In genomic region chr6:30722280-30723112, GRCh38 we compare ENCODE assay signal across 8 cellular contexts. TPM values are rescaled to one million over a fixed set of nuclear protein-coding genes. Genes with fewer than 3 reads are reported as not detected.
DNase-seq lines count a peak whose midpoint lies in the region; ATAC-seq, FAIRE-seq and TF ChIP-seq lines count a peak whose summit lies in the region.

No MANE protein-coding gene starts in this region.

- ATAC-seq in activated CD4-positive, CD25-positive, alpha-beta regulatory T cell treated with anti-CD3 and anti-CD28 coated beads, Interleukin-2, amount 50 U/mL, for 24 hours, result no peak
- ATAC-seq in HG03571 (IDR thresholded peaks at IDR 0.05; ENCODE audit: unreplicated experiment), result no peak

- DNase-seq in activated CD4-positive, CD25-positive, alpha-beta regulatory T cell (lab: John Stamatoyannopoulos, UW), result peak; percentile 67 to 82 (median 74)
- DNase-seq in NCI-H2171 treated with DMSO at 0.1 percent for 48 hours (lab: John Stamatoyannopoulos, UW) (peak; percentile 66), bronchial epithelial cell (ENCODE audit: low read depth) (peak; percentile 66), immature natural killer cell (peak; percentile 79 to 84 (median 81)), smooth muscle cell (lab: John Stamatoyannopoulos, UW; ENCODE audit: unreplicated experiment) (peak; percentile 72)

- no peaks in the 10 kb centered on the region for H3K9me3 Mint-ChIP-seq in immature natural killer cell

- peaks cover 59% of the 10 kb centered on the region for H4K20me1 ChIP-seq in smooth muscle cell (ENCODE audit: low read depth)

- H3K4me3 Mint-ChIP-seq in immature natural killer cell, result peak overlapping the region; percentile 94 to 100 (median 97)

- no peak for FAIRE-seq in bronchial epithelial cell (lab: Jason Lieb, UNC)

- H3K27me3 ChIP-seq in bronchial epithelial cell (ENCODE audit: control insufficient read depth, insufficient read depth, low read length) (no peaks in the 10 kb centered on the region), smooth muscle cell (ENCODE audit: low read depth) (no peaks in the 10 kb centered on the region)

- 14% methylated on average over 27 of the region's 27 CpGs for WGBS in smooth muscle cell (ENCODE audit: low lambda C conversion rate)

- peak overlapping the region; percentile 93 to 97 (median 96) for H3K27ac Mint-ChIP-seq in immature natural killer cell

- H3K36me3 ChIP-seq in bronchial epithelial cell (ENCODE audit: control insufficient read depth, insufficient read depth, low read length), result peaks cover 17% of the 10 kb centered on the region
- H3K36me3 ChIP-seq in smooth muscle cell (ENCODE audit: low read depth), result no peaks in the 10 kb centered on the region

- no peaks in the 10 kb centered on the region for H3K9me3 ChIP-seq in smooth muscle cell (replicated peaks; ENCODE audit: low read depth)

- H3K27me3 Mint-ChIP-seq in immature natural killer cell (ENCODE audit: low read depth in 3 of 3), result peaks cover 23 to 29% (median 26%) of the 10 kb centered on the region in 3 donors

- peaks cover 58% of the 10 kb centered on the region for H3F3A ChIP-seq in smooth muscle cell (ENCODE audit: low read depth)

- peaks cover 4 to 27% (median 23%) of the 10 kb centered on the region in 3 donors for H3K36me3 Mint-ChIP-seq in immature natural killer cell

- H3K4me1 ChIP-seq in smooth muscle cell (ENCODE audit: low read depth), result peaks cover 27% of the 10 kb centered on the region

- H3K27ac ChIP-seq in smooth muscle cell (ENCODE audit: low read depth), result peak overlapping the region; percentile 89

- peak overlapping the region; percentile 84 for H3K4me2 ChIP-seq in smooth muscle cell

- H3K9ac ChIP-seq in smooth muscle cell (ENCODE audit: low read depth), result peak overlapping the region; percentile 92

- TF ChIP-seq CTCF in WI38 (IDR thresholded peaks at IDR 0.05; ENCODE audit: low read depth, low read length) (peak; percentile 81), bronchial epithelial cell (IDR thresholded peaks at IDR 0.05; ENCODE audit: insufficient read depth, low read length, severe bottlenecking) (peak; percentile 87), smooth muscle cell (IDR thresholded peaks at IDR 0.05; ENCODE audit: borderline replicate concordance, insufficient read depth, poor library complexity, severe bottlenecking) (peak; percentile 97)

- H3K4me3 ChIP-seq in WI38 (ENCODE audit: low read depth, low read length), result peak overlapping the region; percentile 92
- peak overlapping the region; percentile 82 for H3K4me3 ChIP-seq in bronchial epithelial cell (ENCODE audit: low read depth, low read length)
- peak overlapping the region; percentile 83 for H3K4me3 ChIP-seq in smooth muscle cell

- no peak overlapping the region for H2AFZ ChIP-seq in smooth muscle cell (ENCODE audit: low read depth)

- peaks cover 50 to 59% of the 10 kb centered on the region in 2 donors for H3K4me1 Mint-ChIP-seq in immature natural killer cell

- peaks cover 58% of the 10 kb centered on the region for H3K79me2 ChIP-seq in smooth muscle cell (ENCODE audit: low read depth)

RNA-seq across cellular contexts. Expression of gene TUBB, which starts 2.3 kb away (rescaled TPM):
- total RNA-seq in bronchial epithelial cell (131 and 136 TPM in 2 replicates), smooth muscle cell (1,002 and 1,039 TPM in 2 replicates)
- polyA plus RNA-seq in immature natural killer cell (100 to 1,000 TPM in 1 of 3 donors, 10 to 100 TPM in 2; 80.8 to 215 (median 84.0) TPM), smooth muscle cell (855 and 1,009 TPM in 2 replicates)

RNA-seq across cellular contexts. Expression of gene MDC1, which starts 5.4 kb away (rescaled TPM):
- total RNA-seq in bronchial epithelial cell (2.4 and 2.7 TPM in 2 replicates), smooth muscle cell (6.9 and 7.0 TPM in 2 replicates)
- polyA plus RNA-seq in immature natural killer cell (10 to 100 TPM in 1 of 3 donors, 1 to 10 TPM in 1, not detected in 1; 3.0 to 16.5 TPM), smooth muscle cell (17.1 and 19.0 TPM in 2 replicates)

RNA-seq across cellular contexts. Expression of gene FLOT1, which starts 20.0 kb away (rescaled TPM):
- total RNA-seq in bronchial epithelial cell (15.1 and 20.0 TPM in 2 replicates), smooth muscle cell (79.8 and 87.6 TPM in 2 replicates)
- polyA plus RNA-seq in immature natural killer cell (100 to 1,000 TPM; 148 to 214 (median 174) TPM), smooth muscle cell (117 and 146 TPM in 2 replicates)

RNA-seq across cellular contexts. Expression of gene IER3, which starts 21.9 kb away (rescaled TPM):
- 186 and 279 TPM in 2 replicates for total RNA-seq in bronchial epithelial cell
- polyA plus RNA-seq in immature natural killer cell, result 1 to 10 TPM; 1.0 to 2.7 (median 1.6) TPM
- 732 and 736 TPM in 2 replicates for total RNA-seq in smooth muscle cell
- 708 and 811 TPM in 2 replicates for polyA plus RNA-seq in smooth muscle cell

RNA-seq across cellular contexts. Expression of gene NRM, which starts 31.7 kb away (rescaled TPM):
- 0.26 and 0.51 TPM in 2 replicates for total RNA-seq in bronchial epithelial cell
- polyA plus RNA-seq in immature natural killer cell, result 10 to 100 TPM in 1 of 3 donors, 1 to 10 TPM in 2; 6.7 to 20.1 (median 8.4) TPM
- 14.6 and 25.8 TPM in 2 replicates for total RNA-seq in smooth muscle cell
- 28.5 and 31.8 TPM in 2 replicates for polyA plus RNA-seq in smooth muscle cell
